Comparison of ENCODE assay signal across 23 cellular contexts in genomic region chr10:10725196-10725595, GRCh38.
"Had no signal": no experiment of that assay in that cellular context is flagged by ENCODE, and none has a peak within 500 bp of the region (broad histone marks: within the 10 kb centered on the region; RNA-seq: fewer than 3 reads in every experiment).

No MANE protein-coding gene starts in this region.

- H3K9me3 ChIP-seq: esophagus squamous epithelium, gastrocnemius medialis, heart right ventricle, left lung, lower lobe of right lung, mucosa of descending colon had no signal

- H3K4me3 ChIP-seq: esophagus squamous epithelium, gastrocnemius medialis, heart right ventricle, left lung, lower lobe of right lung, mucosa of descending colon had no signal

- H3K4me1 ChIP-seq: esophagus squamous epithelium, gastrocnemius medialis, heart right ventricle, left lung, lower lobe of right lung had no signal

- H3K27me3 ChIP-seq: esophagus squamous epithelium, gastrocnemius medialis, heart right ventricle, left lung had no signal

- DNase-seq: cortex of kidney; effector CD8-positive, alpha-beta T cell; effector memory CD8-positive, alpha-beta T cell; endodermal cell; erythroblast; esophagus squamous epithelium; foreskin fibroblast; foreskin melanocyte; gastrocnemius medialis; glutamatergic neuron; head of caudate nucleus; heart right ventricle; hippocampal formation; left cardiac atrium; left lung; left ventricle myocardium superior; lower lobe of right lung; mesenchymal stem cell; mucosa of descending colon; naive B cell; naive thymus-derived CD8-positive, alpha-beta T cell had no signal

- H3K27ac ChIP-seq: epithelial cell of prostate, esophagus squamous epithelium, gastrocnemius medialis, heart right ventricle, left lung, lower lobe of right lung had no signal

- H3K36me3 ChIP-seq: esophagus squamous epithelium, gastrocnemius medialis, heart right ventricle, left lung, lower lobe of right lung had no signal

- ATAC-seq: effector memory CD8-positive, alpha-beta T cell; esophagus mucosa; gastrocnemius medialis; heart right ventricle; left lung; lower lobe of right lung; mucosa of descending colon; naive thymus-derived CD8-positive, alpha-beta T cell had no signal
